ENCODE assay signal across 22 cellular contexts in genomic region chr2:14861201-14861600, GRCh38.
"Had no signal": no experiment of that assay in that cellular context is flagged by ENCODE, and none has a peak within 500 bp of the region (broad histone marks: within the 10 kb centered on the region; RNA-seq: fewer than 3 reads in every experiment).

No MANE protein-coding gene starts in this region.

- H3K36me3 ChIP-seq: cardiac muscle cell, prostate gland, right atrium auricular region, tibial artery, uterus had no signal

- H3K4me3 ChIP-seq: cardiac muscle cell, prostate gland, right atrium auricular region, tibial artery, uterus had no signal

- H3K27me3 Mint-ChIP-seq: activated CD4-positive, alpha-beta T cell treated with anti-CD3 and anti-CD28 coated beads, Interleukin-2, amount 10 ng/mL, durations not matched to agents 24 days and 14 days; activated naive CD8-positive, alpha-beta T cell treated with anti-CD3 and anti-CD28 coated beads, Interleukin-2, amount 10 ng/mL, durations not matched to agents 7 days and 5 days; activated T-cell treated with anti-CD3 and anti-CD28 coated beads, Interleukin-2, amount 50 U/mL, for 24 hours; dendritic cell treated with granulocyte-macrophage colony-stimulating factor and Interleukin-4, amounts not matched to agents 40 ng/mL and 50 ng/mL, for 4 days; memory B cell had no signal

- H3K27ac Mint-ChIP-seq: activated CD4-positive, alpha-beta T cell treated with anti-CD3 and anti-CD28 coated beads, Interleukin-2, amount 10 ng/mL, durations not matched to agents 24 days and 14 days; activated CD8-positive, alpha-beta T cell treated with anti-CD3 and anti-CD28 coated beads, Interleukin-2, amount 10 ng/mL, durations not matched to agents 7 days and 5 days; activated naive CD8-positive, alpha-beta T cell treated with anti-CD3 and anti-CD28 coated beads, Interleukin-2, amount 10 ng/mL, durations not matched to agents 7 days and 5 days; activated T-cell treated with anti-CD3 and anti-CD28 coated beads, Interleukin-2, amount 50 U/mL, for 24 hours; activated T-helper 2 cell treated with anti-CD3 and anti-CD28 coated beads, Interferon-gamma antibody, Interleukin-2, Interleukin-4, amounts not matched to agents 10 μg/mL and 5 μg/mL and 100 μg/mL, durations not matched to agents 14 hours and 24 hours and 36 hours; dendritic cell treated with granulocyte-macrophage colony-stimulating factor and Interleukin-4, amounts not matched to agents 40 ng/mL and 50 ng/mL, for 4 days; endodermal cell; memory B cell had no signal

- ATAC-seq: activated CD8-positive, alpha-beta T cell treated with anti-CD3 and anti-CD28 coated beads, Interleukin-2, amount 10 ng/mL, durations not matched to agents 7 days and 5 days; left ventricle myocardium superior; stimulated activated naive CD8-positive, alpha-beta T cell treated with anti-CD3 and anti-CD28 coated beads, Interleukin-15, Interleukin-2, amounts not matched to agents 100 U/mL and 50 U/mL, for 24 hours had no signal

- H3K9me3 Mint-ChIP-seq: activated T-cell treated with anti-CD3 and anti-CD28 coated beads, Interleukin-2, amount 50 U/mL, for 24 hours had no signal

- H3K4me1 Mint-ChIP-seq: activated CD4-positive, alpha-beta T cell treated with anti-CD3 and anti-CD28 coated beads, Interleukin-2, amount 10 ng/mL, durations not matched to agents 24 days and 14 days; activated naive CD8-positive, alpha-beta T cell treated with anti-CD3 and anti-CD28 coated beads, Interleukin-2, amount 10 ng/mL, durations not matched to agents 7 days and 5 days; memory B cell had no signal

- H3K4me3 Mint-ChIP-seq: activated CD4-positive, alpha-beta T cell treated with anti-CD3 and anti-CD28 coated beads, Interleukin-2, amount 10 ng/mL, durations not matched to agents 24 days and 14 days; activated CD8-positive, alpha-beta T cell treated with anti-CD3 and anti-CD28 coated beads, Interleukin-2, amount 10 ng/mL, durations not matched to agents 7 days and 5 days; activated naive CD8-positive, alpha-beta T cell treated with anti-CD3 and anti-CD28 coated beads, Interleukin-2, amount 10 ng/mL, durations not matched to agents 7 days and 5 days; activated T-cell treated with anti-CD3 and anti-CD28 coated beads, Interleukin-2, amount 50 U/mL, for 24 hours; dendritic cell treated with granulocyte-macrophage colony-stimulating factor and Interleukin-4, amounts not matched to agents 40 ng/mL and 50 ng/mL, for 4 days; endodermal cell; memory B cell; neural crest cell had no signal

- H3K27ac ChIP-seq: cardiac muscle cell, prostate gland, right atrium auricular region, tibial artery, uterus had no signal

- H3K4me1 ChIP-seq: prostate gland, right atrium auricular region, tibial artery, uterus had no signal

- H3K27me3 ChIP-seq: cardiac muscle cell, right atrium auricular region, tibial artery, uterus had no signal

- H3K9me3 ChIP-seq: prostate gland had no signal

- H3K36me3 Mint-ChIP-seq: activated naive CD8-positive, alpha-beta T cell treated with anti-CD3 and anti-CD28 coated beads, Interleukin-2, amount 10 ng/mL, durations not matched to agents 7 days and 5 days had no signal

- DNase-seq: activated CD4-positive, alpha-beta T cell treated with anti-CD3 and anti-CD28 coated beads, Interleukin-2, amount 10 ng/mL, durations not matched to agents 24 days and 14 days; activated CD8-positive, alpha-beta T cell treated with anti-CD3 and anti-CD28 coated beads, Interleukin-2, amount 10 ng/mL, durations not matched to agents 7 days and 5 days; activated naive CD4-positive, alpha-beta T cell treated with Interleukin-2 at 50 U/mL for 16 hours; activated naive CD8-positive, alpha-beta T cell treated with anti-CD3 and anti-CD28 coated beads, Interleukin-2, amount 10 ng/mL, durations not matched to agents 7 days and 5 days; activated T-cell treated with anti-CD3 and anti-CD28 coated beads, Interleukin-2, amount 50 U/mL, for 24 hours; amygdala; endodermal cell; erythroblast; head of caudate nucleus; kidney glomerular epithelial cell; left ventricle myocardium superior; stimulated activated naive CD8-positive, alpha-beta T cell treated with anti-CD3 and anti-CD28 coated beads, Interleukin-15, Interleukin-2, amounts not matched to agents 100 U/mL and 50 U/mL, for 24 hours; substantia nigra; tibial artery; uterus had no signal
